Comparison of ENCODE assay signal across 8 cellular contexts in genomic region chr12:6928703-6929407, GRCh38. TPM values are rescaled to one million over a fixed set of nuclear protein-coding genes. Genes with fewer than 3 reads are reported as not detected.
DNase-seq lines count a peak whose midpoint lies in the region; ATAC-seq, FAIRE-seq and TF ChIP-seq lines count a peak whose summit lies in the region.

No MANE protein-coding gene starts in this region.

- no peak for FAIRE-seq in HTR-8/SVneo (lab: Jason Lieb, UNC)

- ATAC-seq in naive B cell (ENCODE audit: low read depth in 2 of 2), result no peak
- no peak for ATAC-seq in HG02588 (IDR thresholded peaks at IDR 0.05; ENCODE audit: unreplicated experiment)

- H3K4me3 ChIP-seq in BJ (ENCODE audit: low read depth, low read length) (peak overlapping the region; percentile 55), LNCaP clone FGC (ENCODE audit: low read depth, low read length) (peak overlapping the region; percentile 89), coronary artery (peak overlapping the region; percentile 96)

- H3K36me3 Mint-ChIP-seq in naive B cell, result no peaks in the 10 kb centered on the region

- TF ChIP-seq CTCF in BJ (IDR thresholded peaks at IDR 0.05; ENCODE audit: insufficient read depth, low read depth, low read length) (no peak), LNCaP clone FGC (IDR thresholded peaks at IDR 0.05; ENCODE audit: control insufficient read depth, extremely low read depth, insufficient read depth) (no peak), coronary artery (IDR thresholded peaks at IDR 0.05) (no peak)

- H3K36me3 ChIP-seq in BJ (ENCODE audit: control insufficient read depth, insufficient read depth, low read length), result peaks cover under 1% of the 10 kb centered on the region

- peak overlapping the region; percentile 72 to 96 (median 87) for H3K4me3 Mint-ChIP-seq in naive B cell

- no peaks in the 10 kb centered on the region for H3K27me3 ChIP-seq in BJ (ENCODE audit: control insufficient read depth, insufficient read depth, low read length)

- H3K9me3 Mint-ChIP-seq in naive B cell, result no peaks in the 10 kb centered on the region

- DNase-seq in BJ (ENCODE audit: low read depth) (no peak), LNCaP clone FGC (ENCODE audit: low read depth) (no peak), coronary artery (ENCODE audit: low spot score) (no peak), naive B cell (no peak), NCI-H187 (lab: John Stamatoyannopoulos, UW) (no peak), NCI-H1105 treated with DMSO at 0.1 percent for 48 hours (lab: John Stamatoyannopoulos, UW) (no peak), HTR-8/SVneo (ENCODE audit: insufficient read length, low spot score) (no peak)

- no peaks in the 10 kb centered on the region for H3K27me3 Mint-ChIP-seq in naive B cell

- peak overlapping the region; percentile 98 to 100 for H3K27ac ChIP-seq in coronary artery

- CTCF ChIA-PET in BJ (lab: Yijun Ruan, JAX), result interaction anchor here (1.0 to 1.9 kb wide), 6 partner anchors 9 to 60 kb away, joined by 3 to 11 read pairs (median 3); partner anchors contain the start of genes C12orf57 and RNU7-1

- peaks cover 41 to 47% (median 46%) of the 10 kb centered on the region in 3 donors for H3K4me1 Mint-ChIP-seq in naive B cell

- POLR2A ChIA-PET in BJ (lab: Charles Lee), result interaction anchor here (0.5 to 1.1 kb wide), 3 partner anchors 9 to 240 kb away, joined by 3 to 6 read pairs (median 6); partner anchors contain the start of gene LPCAT3

- H3K27ac Mint-ChIP-seq in naive B cell, result peak overlapping the region; percentile 20 to 95 (median 91)

RNA-seq across cellular contexts. Expression of gene ATN1, which starts 1.1 kb away (rescaled TPM):
- polyA plus RNA-seq in BJ (2011; rRNA removed), result 13.0 and 15.9 TPM in 2 replicates
- polyA minus RNA-seq in BJ (2011; rRNA and poly(A)+ RNA removed), result 12.4 and 35.5 TPM in 2 replicates
- 1 to 10 TPM in 3 of 6 donors, under 1 TPM in 2, not detected in 1; 0.57 to 2.2 (median 1.1) TPM for polyA plus RNA-seq in naive B cell (ENCODE audit: low read depth in 6 of 6)

RNA-seq across cellular contexts. Expression of gene ENO2, which starts 14.5 kb away (rescaled TPM):
- polyA plus RNA-seq in BJ (2011; rRNA removed) (27.9 and 29.7 TPM in 2 replicates), naive B cell (ENCODE audit: low read depth in 6 of 6) (1 to 10 TPM; 3.8 to 8.4 (median 5.9) TPM)
- polyA minus RNA-seq in BJ (2011; rRNA and poly(A)+ RNA removed), result 16.1 and 19.4 TPM in 2 replicates

RNA-seq across cellular contexts. Expression of gene RNU7-1, which starts 14.8 kb away (rescaled TPM):
- polyA plus RNA-seq in BJ (2011; rRNA removed) (not detected in 2 replicates), naive B cell (ENCODE audit: low read depth in 6 of 6) (not detected)
- not detected in 2 replicates for polyA minus RNA-seq in BJ (2011; rRNA and poly(A)+ RNA removed)

RNA-seq across cellular contexts. Expression of gene C12orf57, which starts 15.0 kb away (rescaled TPM):
- polyA plus RNA-seq in BJ (2011; rRNA removed) (489 and 709 TPM in 2 replicates), naive B cell (ENCODE audit: low read depth in 6 of 6) (100 to 1,000 TPM; 126 to 211 (median 194) TPM)
- 56.3 and 104 TPM in 2 replicates for polyA minus RNA-seq in BJ (2011; rRNA and poly(A)+ RNA removed)

RNA-seq across cellular contexts. Expression of gene PTPN6, which starts 22.3 kb away (rescaled TPM):
- 0.15 and 0.27 TPM in 2 replicates for polyA plus RNA-seq in BJ (2011; rRNA removed)
- 0.14 TPM in 1 of 2 replicates, not detected in the other for polyA minus RNA-seq in BJ (2011; rRNA and poly(A)+ RNA removed)
- polyA plus RNA-seq in naive B cell (ENCODE audit: low read depth in 6 of 6), result 1,000 to 10,000 TPM in 1 of 6 donors, 100 to 1,000 TPM in 5; 398 to 1,059 (median 612) TPM
